15 cellular contexts compared by ENCODE assay signal in genomic region chr12:50555471-50555885, GRCh38. TPM values are rescaled to one million over a fixed set of nuclear protein-coding genes. Genes with fewer than 3 reads are reported as not detected.
DNase-seq lines count a peak whose midpoint lies in the region; ATAC-seq and TF ChIP-seq lines count a peak whose summit lies in the region.
"Had no signal": no experiment of that assay in that cellular context is flagged by ENCODE, and none has a peak within 500 bp of the region (broad histone marks: within the 10 kb centered on the region; RNA-seq: fewer than 3 reads in every experiment).

No MANE protein-coding gene starts in this region.

- H3K27ac Mint-ChIP-seq in CD4-positive, CD25-positive, alpha-beta regulatory T cell: peak overlapping the region; percentile 60 to 92 (median 67)
- H3K27ac Mint-ChIP-seq in GM23338: no peak overlapping the region; the same call in 1 of the 2 replicates
- peak overlapping the region in 8 of 10 donors; percentile 5 to 74 (median 27) for H3K27ac Mint-ChIP-seq in naive thymus-derived CD8-positive, alpha-beta T cell

- peak overlapping the region in 2 of 4 donors; percentile 4 to 17 for H3K4me3 Mint-ChIP-seq in CD4-positive, CD25-positive, alpha-beta regulatory T cell
- H3K4me3 Mint-ChIP-seq in GM23338: no peak overlapping the region
- H3K4me3 Mint-ChIP-seq in naive thymus-derived CD8-positive, alpha-beta T cell: no peak overlapping the region

- POLR2A ChIA-PET in naive thymus-derived CD8-positive, alpha-beta T cell (lab: Charles Lee): no interaction called here

- H3K27me3 ChIP-seq in CD4-positive, CD25-positive, alpha-beta regulatory T cell (ENCODE audit: control insufficient read depth, insufficient read depth, low read length): no peaks in the 10 kb centered on the region
- H3K27me3 ChIP-seq in GM23338 (ENCODE audit: insufficient read depth): no peaks in the 10 kb centered on the region
- H3K27me3 ChIP-seq: gastrocnemius medialis, neutrophil had no signal

- H3K4me3 ChIP-seq in CD4-positive, CD25-positive, alpha-beta regulatory T cell (ENCODE audit: low read depth, low read length): no peak overlapping the region
- H3K4me3 ChIP-seq in GM23338: no peak overlapping the region
- H3K4me3 ChIP-seq: gastrocnemius medialis had no signal

- no peak for ATAC-seq in CD4-positive, CD25-positive, alpha-beta regulatory T cell (ENCODE audit: low read depth in 2 of 2)
- ATAC-seq in GM23338 (no peak), GM21717 (IDR thresholded peaks at IDR 0.05; ENCODE audit: unreplicated experiment) (no peak)
- no peak for ATAC-seq in naive thymus-derived CD8-positive, alpha-beta T cell
- ATAC-seq: gastrocnemius medialis, SK-N-SH treated with all-trans-retinoic acid at 6 μM for 48 hours had no signal

- peaks cover 14% of the 10 kb centered on the region for H3K36me3 Mint-ChIP-seq in CD4-positive, CD25-positive, alpha-beta regulatory T cell
- peaks cover 4% of the 10 kb centered on the region; the same call in 2 of the 3 replicates for H3K36me3 Mint-ChIP-seq in GM23338 (ENCODE audit: low read depth)
- H3K36me3 Mint-ChIP-seq in naive thymus-derived CD8-positive, alpha-beta T cell: peaks cover 0 to 33% (median 6%) of the 10 kb centered on the region in 3 donors

- peaks cover 2% of the 10 kb centered on the region for H3K36me3 ChIP-seq in CD4-positive, CD25-positive, alpha-beta regulatory T cell (ENCODE audit: control insufficient read depth, insufficient read depth, low read length)
- H3K36me3 ChIP-seq in GM23338 (ENCODE audit: insufficient read depth): no peaks in the 10 kb centered on the region
- H3K36me3 ChIP-seq: gastrocnemius medialis, neutrophil had no signal

- no peaks in the 10 kb centered on the region for H3K27me3 Mint-ChIP-seq in CD4-positive, CD25-positive, alpha-beta regulatory T cell
- peaks cover 2% of the 10 kb centered on the region for H3K27me3 Mint-ChIP-seq in GM23338 (ENCODE audit: insufficient read depth, low read depth, poor library complexity)
- H3K27me3 Mint-ChIP-seq in naive thymus-derived CD8-positive, alpha-beta T cell: no peaks in the 10 kb centered on the region

- no peaks in the 10 kb centered on the region for H3F3A ChIP-seq in GM23338 (replicated peaks; ENCODE audit: low read depth)

- H3K27ac ChIP-seq in CD4-positive, CD25-positive, alpha-beta regulatory T cell (ENCODE audit: insufficient read depth, low read length, poor library complexity, severe bottlenecking): no peak overlapping the region
- 0 out of 2 replicates have a peak overlapping the region, but pooled peaks have one; percentile 19 for H3K27ac ChIP-seq in GM23338 (ENCODE audit: low read depth)
- H3K27ac ChIP-seq: gastrocnemius medialis, KMS-11, neutrophil had no signal

- peaks cover 0 to 2% (median 0%) of the 10 kb centered on the region in 7 donors for H3K9me3 Mint-ChIP-seq in CD4-positive, CD25-positive, alpha-beta regulatory T cell
- H3K9me3 Mint-ChIP-seq in GM23338: no peaks in the 10 kb centered on the region
- no peaks in the 10 kb centered on the region for H3K9me3 Mint-ChIP-seq in naive thymus-derived CD8-positive, alpha-beta T cell

- in situ Hi-C loops in KBM-7 (cut with MboI; ENCODE audit: low pct_unique_long_range_greater_than_20kb, low sequenced_read_pairs): no loop called here

- DNase-seq in CD4-positive, CD25-positive, alpha-beta regulatory T cell: no peak
- DNase-seq in GM23338 (ENCODE audit: low spot score) (no peak), DMS 273 treated with DMSO at 0.1 percent for 48 hours (lab: John Stamatoyannopoulos, UW) (no peak), KBM-7 (no peak)
- DNase-seq in activated naive CD4-positive, alpha-beta T cell treated with anti-CD3 and anti-CD28 coated beads, Interleukin-2, amount 50 U/mL, for 16 hours: peak; percentile 52
- DNase-seq in naive thymus-derived CD8-positive, alpha-beta T cell: no peak
- DNase-seq: C1 segment of cervical spinal cord, caudate nucleus, gastrocnemius medialis, mammary epithelial cell, NCI-H1436 treated with DMSO at 0.1 percent for 48 hours had no signal

- H3K9me3 ChIP-seq in CD4-positive, CD25-positive, alpha-beta regulatory T cell (ENCODE audit: control insufficient read depth in 2 of 2, low read length in 2 of 2): no peaks in the 10 kb centered on the region
- H3K9me3 ChIP-seq: gastrocnemius medialis, neutrophil had no signal

- TF ChIP-seq CTCF in GM23338 (conservative IDR thresholded peaks at IDR 0.05; ENCODE audit: low read depth in 2 of 2): no peak

- no peak overlapping the region for H2AFZ ChIP-seq in GM23338

- H3K4me2 ChIP-seq in GM23338: no peak overlapping the region
- H3K4me2 ChIP-seq: KMS-11 had no signal

- H3K4me1 ChIP-seq in CD4-positive, CD25-positive, alpha-beta regulatory T cell (ENCODE audit: control insufficient read depth, insufficient read depth, low read length, poor library complexity, severe bottlenecking): peaks cover 4% of the 10 kb centered on the region
- peaks cover 18% of the 10 kb centered on the region for H3K4me1 ChIP-seq in GM23338 (ENCODE audit: insufficient read depth)

- no peaks in the 10 kb centered on the region; the same call in 1 of the 2 replicates for H3K9me2 ChIP-seq in GM23338 (ENCODE audit: insufficient read depth)

- H3K4me1 Mint-ChIP-seq in CD4-positive, CD25-positive, alpha-beta regulatory T cell: peaks cover 31 to 68% (median 52%) of the 10 kb centered on the region in 4 donors
- H3K4me1 Mint-ChIP-seq in GM23338: peaks cover 5% of the 10 kb centered on the region; the same call in 2 of the 3 replicates
- peaks cover 32 to 67% (median 58%) of the 10 kb centered on the region in 4 donors for H3K4me1 Mint-ChIP-seq in naive thymus-derived CD8-positive, alpha-beta T cell

- peaks cover 5% of the 10 kb centered on the region; the same call in 1 of the 2 replicates for H4K20me1 ChIP-seq in GM23338 (replicated peaks; ENCODE audit: insufficient read depth)

- H3K79me2 ChIP-seq in GM23338 (replicated peaks; ENCODE audit: insufficient read depth): peaks cover 74% of the 10 kb centered on the region

TF ChIP-seq in GM23338, 12 proteins besides CTCF, POLR2A, EP300 and RAD21:
- TF ChIP-seq STAT1 (IDR thresholded peaks at IDR 0.05; ENCODE audit: unreplicated experiment): no peak
- no peak for TF ChIP-seq POLR2AphosphoS5 (IDR thresholded peaks at IDR 0.05; ENCODE audit: low read depth)
- TF ChIP-seq, protein P1, sequence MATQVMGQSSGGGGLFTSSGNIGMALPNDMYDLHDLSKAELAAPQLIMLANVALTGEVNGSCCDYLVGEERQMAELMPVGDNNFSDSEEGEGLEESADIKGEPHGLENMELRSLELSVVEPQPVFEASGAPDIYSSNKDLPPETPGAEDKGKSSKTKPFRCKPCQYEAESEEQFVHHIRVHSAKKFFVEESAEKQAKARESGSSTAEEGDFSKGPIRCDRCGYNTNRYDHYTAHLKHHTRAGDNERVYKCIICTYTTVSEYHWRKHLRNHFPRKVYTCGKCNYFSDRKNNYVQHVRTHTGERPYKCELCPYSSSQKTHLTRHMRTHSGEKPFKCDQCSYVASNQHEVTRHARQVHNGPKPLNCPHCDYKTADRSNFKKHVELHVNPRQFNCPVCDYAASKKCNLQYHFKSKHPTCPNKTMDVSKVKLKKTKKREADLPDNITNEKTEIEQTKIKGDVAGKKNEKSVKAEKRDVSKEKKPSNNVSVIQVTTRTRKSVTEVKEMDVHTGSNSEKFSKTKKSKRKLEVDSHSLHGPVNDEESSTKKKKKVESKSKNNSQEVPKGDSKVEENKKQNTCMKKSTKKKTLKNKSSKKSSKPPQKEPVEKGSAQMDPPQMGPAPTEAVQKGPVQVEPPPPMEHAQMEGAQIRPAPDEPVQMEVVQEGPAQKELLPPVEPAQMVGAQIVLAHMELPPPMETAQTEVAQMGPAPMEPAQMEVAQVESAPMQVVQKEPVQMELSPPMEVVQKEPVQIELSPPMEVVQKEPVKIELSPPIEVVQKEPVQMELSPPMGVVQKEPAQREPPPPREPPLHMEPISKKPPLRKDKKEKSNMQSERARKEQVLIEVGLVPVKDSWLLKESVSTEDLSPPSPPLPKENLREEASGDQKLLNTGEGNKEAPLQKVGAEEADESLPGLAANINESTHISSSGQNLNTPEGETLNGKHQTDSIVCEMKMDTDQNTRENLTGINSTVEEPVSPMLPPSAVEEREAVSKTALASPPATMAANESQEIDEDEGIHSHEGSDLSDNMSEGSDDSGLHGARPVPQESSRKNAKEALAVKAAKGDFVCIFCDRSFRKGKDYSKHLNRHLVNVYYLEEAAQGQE (IDR thresholded peaks at IDR 0.05; ENCODE audit: unreplicated experiment): no peak
- no peak for TF ChIP-seq ETS1 (IDR thresholded peaks at IDR 0.05)
- no peak for TF ChIP-seq EZH2phosphoT487 (IDR thresholded peaks at IDR 0.05; ENCODE audit: unreplicated experiment)
- no peak for TF ChIP-seq ZNF114 (CRISPR knock-in tag; IDR thresholded peaks at IDR 0.05)
- TF ChIP-seq JUNB (IDR thresholded peaks at IDR 0.05; ENCODE audit: unreplicated experiment): no peak
- no peak for TF ChIP-seq CREB1 (CRISPR knock-in tag; IDR thresholded peaks at IDR 0.05; ENCODE audit: low read depth)
- no peak for TF ChIP-seq NANOG (IDR thresholded peaks at IDR 0.05; ENCODE audit: borderline replicate concordance)
- no peak for TF ChIP-seq ZNF331 (CRISPR knock-in tag; IDR thresholded peaks at IDR 0.05; ENCODE audit: low read depth)
- TF ChIP-seq EZH2 (IDR thresholded peaks at IDR 0.05; ENCODE audit: low read depth, unreplicated experiment): no peak

RNA-seq across cellular contexts. Expression of gene DIP2B, which starts 50.7 kb away (rescaled TPM):
- 47.5 TPM for total RNA-seq in CD4-positive, CD25-positive, alpha-beta regulatory T cell
- polyA plus RNA-seq in CD4-positive, CD25-positive, alpha-beta regulatory T cell: 10 to 100 TPM; 12.2 to 19.0 (median 14.8) TPM
- 35.0 and 36.4 TPM in 2 replicates for total RNA-seq in GM23338 (2014; rRNA removed; shearing (Covaris generic))
- 8.0 and 8.9 TPM in 2 replicates for polyA plus RNA-seq in GM23338 (2016; fragmentation: Nextera tagmentation; extraction: Ambion mirVana)
- 10 to 100 TPM; 28.6 to 31.5 TPM for total RNA-seq in naive thymus-derived CD8-positive, alpha-beta T cell
- polyA plus RNA-seq in naive thymus-derived CD8-positive, alpha-beta T cell: 10 to 100 TPM in 1 of 3 donors, 1 to 10 TPM in 2; 6.2 to 13.5 (median 9.4) TPM
